ENCODE assay signal across 16 cellular contexts in genomic region chr4:55509272-55509671, GRCh38.
"Had no signal": no experiment of that assay in that cellular context is flagged by ENCODE, and none has a peak within 500 bp of the region (broad histone marks: within the 10 kb centered on the region; RNA-seq: fewer than 3 reads in every experiment).

No MANE protein-coding gene starts in this region.

- H3K9me3 ChIP-seq: right atrium auricular region, tibial artery, vagina had no signal

- H3K4me3 ChIP-seq: right atrium auricular region, tibial artery, vagina had no signal

- H3K36me3 ChIP-seq: right atrium auricular region had no signal

- H3K4me1 ChIP-seq: vagina had no signal

- DNase-seq: activated CD4-positive, alpha-beta memory T cell treated with anti-CD3 and anti-CD28 coated beads for 36 hours; activated CD4-positive, alpha-beta T cell treated with anti-CD3 and anti-CD28 coated beads for 1 hour; activated gamma-delta T cell; activated naive CD8-positive, alpha-beta T cell treated with anti-CD3 and anti-CD28 coated beads, Interleukin-2, amount 10 ng/mL, durations not matched to agents 7 days and 5 days; activated T-cell treated with anti-CD3 and anti-CD28 coated beads, Interleukin-2, amount 50 U/mL, for 48 hours; aorta; caudate nucleus; cortex of kidney; effector CD8-positive, alpha-beta T cell; glutamatergic neuron; natural killer cell; posterior cingulate gyrus; tibial artery had no signal

- ATAC-seq: natural killer cell; stimulated activated memory B cell treated with anti-CD40 and anti-IgM and Interleukin-4, amounts not matched to agents 10 μg/mL and 1 μg/mL and 100 μg/mL, for 72 hours had no signal

- H3K27me3 ChIP-seq: right atrium auricular region, tibial artery, vagina had no signal

- H3K27ac ChIP-seq: right atrium auricular region, tibial artery, vagina had no signal
